6 cellular contexts compared by ENCODE assay signal in the genomic region with DNA sequence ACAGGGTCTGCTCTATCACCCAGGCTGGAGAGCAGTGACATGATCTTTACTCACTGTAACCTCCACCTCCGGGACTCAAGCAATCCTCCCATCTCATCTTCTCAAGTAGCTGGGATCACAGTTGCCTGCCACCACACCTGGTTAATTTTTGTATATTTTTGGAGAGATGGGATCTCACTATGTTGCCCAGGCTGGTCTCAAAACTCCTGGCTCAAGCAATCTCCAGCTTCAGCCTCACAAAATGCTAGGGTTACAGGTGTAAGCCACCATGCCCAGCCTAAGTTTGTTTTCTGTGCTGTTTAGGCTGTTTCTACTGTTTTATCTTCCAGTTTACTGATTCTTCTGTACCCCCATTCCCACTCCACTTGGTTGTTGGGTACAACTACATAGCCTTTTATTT.
"Had no signal": no experiment of that assay in that cellular context is flagged by ENCODE, and none has a peak within 500 bp of the region (broad histone marks: within the 10 kb centered on the region; RNA-seq: fewer than 3 reads in every experiment).

No MANE protein-coding gene starts in this region.

- H3K27ac ChIP-seq: HL-60 had no signal

- FAIRE-seq: HTR-8/SVneo, K562 had no signal

- DNase-seq: IMR-90, KBM-7, KG1 had no signal

- H3K4me3 ChIP-seq: K562 had no signal

- ATAC-seq: K562 had no signal
